8 cellular contexts compared by ENCODE assay signal in genomic region chr2:112482309-112483046, GRCh38. TPM values are rescaled to one million over a fixed set of nuclear protein-coding genes. Genes with fewer than 3 reads are reported as not detected.
A peak's percentile ranks its signal among the peaks of the same experiment; 100 is the strongest.
DNase-seq lines count a peak whose midpoint lies in the region; ATAC-seq and TF ChIP-seq lines count a peak whose summit lies in the region.

No MANE protein-coding gene starts in this region.

- TF ChIP-seq CTCF in choroid plexus epithelial cell (conservative IDR thresholded peaks at IDR 0.05; ENCODE audit: low read depth, low read length) = no peak

- DNase-seq in COLO668 (lab: John Stamatoyannopoulos, UW; ENCODE audit: unreplicated experiment) (peak; percentile 49), KG1 (lab: John Stamatoyannopoulos, UW) (peak; percentile 14), choroid plexus epithelial cell (ENCODE audit: low read depth) (peak; percentile 47), left colon (peak; percentile 27 to 52), NCI-H2196 (lab: John Stamatoyannopoulos, UW; ENCODE audit: unreplicated experiment) (no peak)
- peak; percentile 15 to 21 for DNase-seq in stimulated activated CD4-positive, alpha-beta T cell treated with anti-CD3 and anti-CD28 coated beads, Interleukin-2, amount 100 ng/mL, for 48 hours

- H3K4me3 ChIP-seq in choroid plexus epithelial cell (ENCODE audit: low read depth, low read length) = peak overlapping the region; percentile 83

- intact Hi-C loops in left colon (cut with DNase I, micrococcal nuclease) = no loop called here

- ATAC-seq in GM21367 (IDR thresholded peaks at IDR 0.05; ENCODE audit: unreplicated experiment) = peak; percentile 6
- peak; percentile 5 to 8 for ATAC-seq in activated CD4-positive, CD25-positive, alpha-beta regulatory T cell treated with anti-CD3 and anti-CD28 coated beads, Interleukin-2, amount 50 U/mL, for 24 hours
- ATAC-seq in left colon = peak; percentile 9

RNA-seq across cellular contexts. Expression of gene TTL, which starts 0.5 kb away (rescaled TPM):
- total RNA-seq in left colon = 10 to 100 TPM; 19.9 to 20.5 TPM

RNA-seq across cellular contexts. Expression of gene RGPD8, which starts 49.0 kb away (rescaled TPM):
- total RNA-seq in left colon = 10 to 100 TPM; 10.7 to 11.4 TPM

RNA-seq across cellular contexts. Expression of gene POLR1B, which starts 59.8 kb away (rescaled TPM):
- 10 to 100 TPM; 14.2 to 17.3 TPM for total RNA-seq in left colon
